ENCODE assay signal across 9 cellular contexts in genomic region chr4:171813195-171813955, GRCh38. TPM values are rescaled to one million over a fixed set of nuclear protein-coding genes. Genes with fewer than 3 reads are reported as not detected.
DNase-seq lines count a peak whose midpoint lies in the region; ATAC-seq and TF ChIP-seq lines count a peak whose summit lies in the region.
"Had no signal": no experiment of that assay in that cellular context is flagged by ENCODE, and none has a peak within 500 bp of the region (broad histone marks: within the 10 kb centered on the region; RNA-seq: fewer than 3 reads in every experiment).

TSS of gene GALNTL6 (plus strand) at chr4:171813404.

- peak within 1 kb of the TSS; percentile 81 for H2BK15ac ChIP-seq in neuronal stem cell (ENCODE audit: low read length)

- peak within 1 kb of the TSS; percentile 82 for H2BK5ac ChIP-seq in neuronal stem cell (ENCODE audit: low read length)

- peak within 1 kb of the TSS; percentile 56 for H3K14ac ChIP-seq in neuronal stem cell (ENCODE audit: low read length)

- no peak within 1 kb of the TSS for H4K91ac ChIP-seq in neuronal stem cell (ENCODE audit: low read depth, low read length, poor library complexity)

- peak within 1 kb of the TSS; percentile 97 for H2AFZ ChIP-seq in neuronal stem cell (ENCODE audit: low read length)

- peak within 1 kb of the TSS; percentile 22 for H2BK12ac ChIP-seq in neuronal stem cell (ENCODE audit: low read length)

- WGBS in endodermal cell (ENCODE audit: insufficient coverage in 1 of 2, insufficient read length in 1 of 2), 2 experiments = 0 to 1% methylated on average over 5 to 75 of the region's 75 CpGs
- no CpG with 5 or more reads among the region's 75 CpGs for WGBS in neuronal stem cell (ENCODE audit: extremely low coverage in 2 of 2, insufficient read length in 2 of 2, insufficient replicate concordance in 1 of 2), 2 donors

- peak within 1 kb of the TSS; percentile 94 for H3K4me2 ChIP-seq in neuronal stem cell (ENCODE audit: insufficient read depth, low read length, poor library complexity, severe bottlenecking)

- H3K9me3 Mint-ChIP-seq in endodermal cell = no peaks in the 10 kb centered on the region

- no peak within 1 kb of the TSS for H3K27ac ChIP-seq in endodermal cell (ENCODE audit: low read depth, low read length)
- no peak within 1 kb of the TSS for H3K27ac ChIP-seq in neuronal stem cell (replicated peaks; ENCODE audit: low read length)

- peak; percentile 34 for DNase-seq in NCI-H345 (lab: John Stamatoyannopoulos, UW)
- DNase-seq in NCI-H345 treated with DMSO at 0.1 percent for 48 hours (lab: John Stamatoyannopoulos, UW; ENCODE audit: unreplicated experiment) = no peak
- DNase-seq in Kasumi-1 (lab: John Stamatoyannopoulos, UW) = peak; percentile 36 to 41
- DNase-seq in endodermal cell = no peak
- DNase-seq in neuronal stem cell (ENCODE audit: low spot score) = peak; percentile 31
- no peak for DNase-seq in LoVo (ENCODE audit: low spot score)
- no peak for DNase-seq in medulla oblongata (ENCODE audit: extremely low spot score)

- no peaks in the 10 kb centered on the region for H3K4me1 Mint-ChIP-seq in endodermal cell

- peak within 1 kb of the TSS; percentile 98 for H4K8ac ChIP-seq in neuronal stem cell (ENCODE audit: low read depth, low read length)

- H2AK5ac ChIP-seq in neuronal stem cell (ENCODE audit: low read depth, low read length) = no peak within 1 kb of the TSS

- peak within 1 kb of the TSS; percentile 89 for H3K18ac ChIP-seq in neuronal stem cell (ENCODE audit: low read length)

- H3K4me1 ChIP-seq in endodermal cell (ENCODE audit: control insufficient read depth, insufficient read depth, low read length) (no peaks in the 10 kb centered on the region), neuronal stem cell (ENCODE audit: control insufficient read depth in 2 of 2, insufficient read depth in 1 of 2, low read depth in 1 of 2, low read length in 2 of 2) (peaks cover 3 to 5% of the 10 kb centered on the region in 2 donors)

- ATAC-seq in GM19328 (IDR thresholded peaks at IDR 0.05; ENCODE audit: unreplicated experiment) = no peak

- H3K36me3 Mint-ChIP-seq in endodermal cell (ENCODE audit: low read depth) = no peaks in the 10 kb centered on the region

- H3K23ac ChIP-seq in neuronal stem cell (ENCODE audit: low read depth, low read length, poor library complexity) = no peak within 1 kb of the TSS

- H3K4ac ChIP-seq in neuronal stem cell (ENCODE audit: low read length) = peak within 1 kb of the TSS; percentile 55

- peak within 1 kb of the TSS; percentile 33 for H3K9ac ChIP-seq in endodermal cell (ENCODE audit: extremely low read depth, low read length, poor library complexity, severe bottlenecking)
- H3K9ac ChIP-seq in neuronal stem cell (ENCODE audit: low read depth, low read length, poor library complexity) = peak within 1 kb of the TSS; percentile 84

- peak within 1 kb of the TSS; percentile 79 for H3K4me3 ChIP-seq in endodermal cell (ENCODE audit: low read length)
- H3K4me3 ChIP-seq in neuronal stem cell (ENCODE audit: low read length in 2 of 2) = peak within 1 kb of the TSS; percentile 53 to 78

- TF ChIP-seq CTCF in endodermal cell (conservative IDR thresholded peaks at IDR 0.05) = no peak

- no peaks in the 10 kb centered on the region for H3K79me1 ChIP-seq in neuronal stem cell (ENCODE audit: low read depth, low read length)

- H3K36me3 ChIP-seq in endodermal cell (ENCODE audit: control insufficient read depth, insufficient read depth, low read length) = no peaks in the 10 kb centered on the region
- no peaks in the 10 kb centered on the region for H3K36me3 ChIP-seq in neuronal stem cell (replicated peaks in 1 of 2; ENCODE audit: control insufficient read depth in 2 of 2, insufficient read depth in 2 of 2, low read length in 2 of 2)

- H2BK120ac ChIP-seq in neuronal stem cell (ENCODE audit: low read depth, low read length) = no peak within 1 kb of the TSS

- peak within 1 kb of the TSS; percentile 68 for H3K4me3 Mint-ChIP-seq in endodermal cell

- H3K27me3 Mint-ChIP-seq in endodermal cell (ENCODE audit: insufficient read depth) = peaks cover 51% of the 10 kb centered on the region

- H3K27ac Mint-ChIP-seq in endodermal cell = no peak within 1 kb of the TSS

- peaks cover 50% of the 10 kb centered on the region for H3K27me3 ChIP-seq in endodermal cell (ENCODE audit: control insufficient read depth, insufficient read depth, low read length, poor library complexity, severe bottlenecking)
- peaks cover 3 to 43% (median 32%) of the 10 kb centered on the region in 3 experiments for H3K27me3 ChIP-seq in neuronal stem cell (ENCODE audit: control insufficient read depth in 3 of 3, insufficient read depth in 3 of 3, low read depth in 1 of 3, low read length in 3 of 3)

- H3K9me3 ChIP-seq in endodermal cell (ENCODE audit: control insufficient read depth, low read length) = no peaks in the 10 kb centered on the region
- H3K9me3 ChIP-seq in neuronal stem cell (replicated peaks in 1 of 2; ENCODE audit: control insufficient read depth in 2 of 2, insufficient read depth in 1 of 2, low read depth in 1 of 2, low read length in 2 of 2) = no peaks in the 10 kb centered on the region

RNA-seq across cellular contexts. Expression of gene GALNTL6, which starts in this region (rescaled TPM):
- under 1 TPM in 1 of 2 donors, not detected in 1; 0.71 TPM for total RNA-seq in endodermal cell
- 0.43 TPM for polyA plus RNA-seq in endodermal cell (2013, experiment 1 of 2)
- polyA plus RNA-seq in endodermal cell (2013, experiment 2 of 2) = 0.29 TPM
- polyA plus RNA-seq in neuronal stem cell (2013, experiment 1 of 2) = 0.04 TPM
- 0.04 TPM for polyA plus RNA-seq in neuronal stem cell (2013, experiment 2 of 2)
- total RNA-seq: T-helper 2 cell treated with Interferon-gamma antibody and Interleukin-4, amounts not matched to agents 100 ng/mL and 5 ng/mL, for 36 hours had no signal

Comparison
In these comparisons a context has a peak if more than half of its experiments do, and no peak if none do; other contexts are left out.
1. DNase-seq: peak in NCI-H345 (single experiment), Kasumi-1 (2 of 2) and neuronal stem cell (single experiment); none in NCI-H345 treated with DMSO at 0.1 percent for 48 hours (single experiment), endodermal cell (single experiment), LoVo (single experiment) and medulla oblongata (single experiment).